7 cellular contexts compared by ENCODE assay signal in the genomic region with DNA sequence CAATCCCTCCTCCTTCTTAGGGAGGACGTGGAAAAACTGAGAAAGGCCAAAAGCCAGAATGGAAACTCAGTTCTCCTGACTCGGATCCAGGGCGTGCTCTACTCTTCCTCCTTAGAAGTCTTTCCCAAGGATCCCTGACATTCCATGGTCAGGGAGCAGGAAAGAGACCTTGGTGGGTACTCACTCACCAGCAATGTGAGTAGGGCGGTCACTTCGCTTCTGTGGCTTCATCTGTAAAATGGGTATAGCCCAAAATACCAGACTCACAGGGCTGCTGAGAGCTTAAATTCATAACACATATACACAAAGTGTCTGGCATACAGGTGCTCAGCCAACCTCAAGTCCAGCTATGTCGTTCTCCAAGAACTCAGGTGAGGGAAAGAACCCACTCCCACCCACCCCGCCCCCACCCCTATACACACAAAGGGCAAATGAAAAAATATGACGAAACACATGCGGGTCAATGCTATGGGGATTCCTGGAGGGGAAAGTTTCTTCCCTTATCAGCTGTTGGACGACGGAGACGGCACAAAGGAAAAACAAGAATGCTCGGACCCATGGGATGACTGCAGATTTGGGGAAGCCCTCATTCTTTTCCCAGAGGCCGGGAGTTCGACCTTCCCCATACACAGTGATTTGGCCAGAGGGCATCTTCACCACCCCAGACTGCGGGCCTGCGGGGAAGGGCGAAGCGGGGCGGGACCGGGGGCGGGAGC. TPM values are rescaled to one million over a fixed set of nuclear protein-coding genes. Genes with fewer than 3 reads are reported as not detected.
DNase-seq lines count a peak whose midpoint lies in the region; ATAC-seq and TF ChIP-seq lines count a peak whose summit lies in the region.

No MANE protein-coding gene starts in this region.

- H3K4me3 ChIP-seq in HEK293 (ENCODE audit: low read depth, low read length) (peak overlapping the region; percentile 73), hepatocyte (peak overlapping the region; percentile 93), spleen (peak overlapping the region; percentile 50 to 93 (median 71))

- peaks cover 9% of the 10 kb centered on the region for H3K27me3 Mint-ChIP-seq in WTC11 (ENCODE audit: low read depth)

- 48% methylated on average over 15 of the region's 22 CpGs for WGBS in hepatocyte (ENCODE audit: low lambda C conversion rate, missing lambda C conversion rate)
- WGBS in spleen, 5 donors: 25 to 38% (median 27%) methylated on average over 16 to 22 of the region's 22 CpGs

- no peak for TF ChIP-seq CTCF in HEK293 (tag by site-specific recombination; IDR thresholded peaks at IDR 0.05)
- no peak for TF ChIP-seq CTCF in WTC11 (IDR thresholded peaks at IDR 0.05)
- no peak for TF ChIP-seq CTCF in hepatocyte (IDR thresholded peaks at IDR 0.05; ENCODE audit: poor library complexity)
- no peak for TF ChIP-seq CTCF in spleen (IDR thresholded peaks at IDR 0.05 in 8 of 11, conservative IDR thresholded peaks at IDR 0.05 in 3 of 11)

- H2AFZ ChIP-seq in hepatocyte: peak overlapping the region; percentile 92

- POLR2A ChIA-PET in HEK293 (lab: Yijun Ruan, JAX): interaction anchor here (0.5 to 1.7 kb wide), 13 partner anchors 8 to 140 kb away, joined by 3 to 7 read pairs (median 3); a partner anchor contains a TSS
- POLR2A ChIA-PET in WTC11 (lab: Charles Lee): interaction anchor here (0.7 kb wide), 1 partner anchor 21 kb away, joined by 3 read pairs; no protein-coding TSS in a partner anchor

- no peaks in the 10 kb centered on the region for H3K79me2 ChIP-seq in hepatocyte

- H3K4me1 ChIP-seq in HEK293 (ENCODE audit: control insufficient read depth, insufficient read depth, low read length): peaks cover 5% of the 10 kb centered on the region; the same call in 1 of the 2 replicates
- peaks cover 5% of the 10 kb centered on the region for H3K4me1 ChIP-seq in hepatocyte (ENCODE audit: insufficient read depth)
- peaks cover 4 to 41% (median 27%) of the 10 kb centered on the region in 6 donors for H3K4me1 ChIP-seq in spleen

- intact Hi-C loops in spleen (cut with DNase I; ENCODE audit: low total_unique reads): no loop called here

- peak overlapping the region; percentile 93 for H3K4me2 ChIP-seq in hepatocyte

- H3K27ac ChIP-seq in HEK293 (ENCODE audit: extremely low read depth, low read depth, low read length): no peak overlapping the region
- H3K27ac ChIP-seq in hepatocyte: no peak overlapping the region
- H3K27ac ChIP-seq in spleen: peak overlapping the region in 4 of 8 donors; percentile 10 to 73 (median 52)

- H3K27me3 ChIP-seq in hepatocyte (no peaks in the 10 kb centered on the region), spleen (replicated peaks in 1 of 7) (peaks cover 0 to 23% (median 0%) of the 10 kb centered on the region in 7 donors)

- H3K36me3 Mint-ChIP-seq in WTC11: no peaks in the 10 kb centered on the region; the same call in 1 of the 2 replicates

- no peak for ATAC-seq in WTC11
- no peak for ATAC-seq in GM21717 (IDR thresholded peaks at IDR 0.05; ENCODE audit: unreplicated experiment)
- no peak for ATAC-seq in HG02973 (IDR thresholded peaks at IDR 0.05; ENCODE audit: unreplicated experiment)

- peaks cover 9% of the 10 kb centered on the region for H3K4me1 Mint-ChIP-seq in WTC11

- DNase-seq in WTC11 (ENCODE audit: low spot score): no peak
- no peak for DNase-seq in hepatocyte (ENCODE audit: low spot score)
- no peak for DNase-seq in spleen
- DNase-seq in foreskin melanocyte: no peak

- H3K9me2 ChIP-seq in hepatocyte (replicated peaks; ENCODE audit: insufficient read depth): no peaks in the 10 kb centered on the region

- CTCF ChIA-PET in HEK293 (lab: Yijun Ruan, JAX): interaction anchor here (0.7 to 1.5 kb wide), 5 partner anchors 8 to 255 kb away, joined by 3 to 6 read pairs (median 4); no protein-coding TSS in a partner anchor
- CTCF ChIA-PET in WTC11 (lab: Charles Lee): interaction anchor here (0.6 to 2.3 kb wide), 10 partner anchors 11 to 195 kb away, joined by 3 to 13 read pairs (median 6); a partner anchor contains a TSS

- H3K27ac Mint-ChIP-seq in WTC11: no peak overlapping the region

- no peaks in the 10 kb centered on the region for H3K9me3 Mint-ChIP-seq in WTC11

- peaks cover 0 to 33% of the 10 kb centered on the region in 2 experiments; a peak in 1 of 3 replicates for H3K36me3 ChIP-seq in HEK293 (ENCODE audit: control insufficient read depth in 2 of 2, insufficient read depth in 1 of 2, low read length in 2 of 2)
- no peaks in the 10 kb centered on the region for H3K36me3 ChIP-seq in hepatocyte (replicated peaks; ENCODE audit: insufficient read depth, low read depth)
- H3K36me3 ChIP-seq in spleen: peaks cover 0 to 28% (median 4%) of the 10 kb centered on the region in 6 donors

- no peaks in the 10 kb centered on the region for H4K20me1 ChIP-seq in hepatocyte (ENCODE audit: insufficient read depth, poor library complexity, severe bottlenecking)

- H3K9me3 ChIP-seq in HEK293 (ENCODE audit: control insufficient read depth, insufficient read depth, low read depth, low read length) (no peaks in the 10 kb centered on the region), hepatocyte (ENCODE audit: low read depth) (no peaks in the 10 kb centered on the region), spleen (no peaks in the 10 kb centered on the region)

- peak overlapping the region; percentile 74 for H3K4me3 Mint-ChIP-seq in WTC11

- no peak for TF ChIP-seq POLR2A in spleen (IDR thresholded peaks at IDR 0.05)

TF ChIP-seq in HEK293, 187 proteins besides CTCF, POLR2A, EP300 and RAD21 (continues in another document):
- no peak for TF ChIP-seq ZNF155 (tag by site-specific recombination; IDR thresholded peaks at IDR 0.05)
- no peak for TF ChIP-seq WT1 (tag by site-specific recombination; IDR thresholded peaks at IDR 0.05)
- no peak for TF ChIP-seq ZNF843 (tag by site-specific recombination; IDR thresholded peaks at IDR 0.05)
- no peak for TF ChIP-seq ZSCAN23 (tag by site-specific recombination; IDR thresholded peaks at IDR 0.05)
- TF ChIP-seq ZNF677 (tag by site-specific recombination; IDR thresholded peaks at IDR 0.05): no peak

TF ChIP-seq in WTC11, 78 proteins besides CTCF, POLR2A, EP300 and RAD21 (continues in another document):
- TF ChIP-seq RORB (CRISPR knock-in tag; IDR thresholded peaks at IDR 0.05) (no peak), PRRX2 (CRISPR knock-in tag; IDR thresholded peaks at IDR 0.05) (no peak), CREB1 (CRISPR knock-in tag; IDR thresholded peaks at IDR 0.05) (no peak), FOXP1 (CRISPR knock-in tag; IDR thresholded peaks at IDR 0.05; ENCODE audit: borderline replicate concordance) (no peak)
- TF ChIP-seq, protein P1, sequence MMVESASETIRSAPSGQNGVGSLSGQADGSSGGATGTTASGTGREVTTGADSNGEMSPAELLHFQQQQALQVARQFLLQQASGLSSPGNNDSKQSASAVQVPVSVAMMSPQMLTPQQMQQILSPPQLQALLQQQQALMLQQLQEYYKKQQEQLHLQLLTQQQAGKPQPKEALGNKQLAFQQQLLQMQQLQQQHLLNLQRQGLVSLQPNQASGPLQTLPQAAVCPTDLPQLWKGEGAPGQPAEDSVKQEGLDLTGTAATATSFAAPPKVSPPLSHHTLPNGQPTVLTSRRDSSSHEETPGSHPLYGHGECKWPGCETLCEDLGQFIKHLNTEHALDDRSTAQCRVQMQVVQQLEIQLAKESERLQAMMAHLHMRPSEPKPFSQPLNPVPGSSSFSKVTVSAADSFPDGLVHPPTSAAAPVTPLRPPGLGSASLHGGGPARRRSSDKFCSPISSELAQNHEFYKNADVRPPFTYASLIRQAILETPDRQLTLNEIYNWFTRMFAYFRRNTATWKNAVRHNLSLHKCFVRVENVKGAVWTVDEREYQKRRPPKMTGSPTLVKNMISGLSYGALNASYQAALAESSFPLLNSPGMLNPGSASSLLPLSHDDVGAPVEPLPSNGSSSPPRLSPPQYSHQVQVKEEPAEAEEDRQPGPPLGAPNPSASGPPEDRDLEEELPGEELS (CRISPR knock-in tag; IDR thresholded peaks at IDR 0.05): no peak
- TF ChIP-seq, protein P2, sequence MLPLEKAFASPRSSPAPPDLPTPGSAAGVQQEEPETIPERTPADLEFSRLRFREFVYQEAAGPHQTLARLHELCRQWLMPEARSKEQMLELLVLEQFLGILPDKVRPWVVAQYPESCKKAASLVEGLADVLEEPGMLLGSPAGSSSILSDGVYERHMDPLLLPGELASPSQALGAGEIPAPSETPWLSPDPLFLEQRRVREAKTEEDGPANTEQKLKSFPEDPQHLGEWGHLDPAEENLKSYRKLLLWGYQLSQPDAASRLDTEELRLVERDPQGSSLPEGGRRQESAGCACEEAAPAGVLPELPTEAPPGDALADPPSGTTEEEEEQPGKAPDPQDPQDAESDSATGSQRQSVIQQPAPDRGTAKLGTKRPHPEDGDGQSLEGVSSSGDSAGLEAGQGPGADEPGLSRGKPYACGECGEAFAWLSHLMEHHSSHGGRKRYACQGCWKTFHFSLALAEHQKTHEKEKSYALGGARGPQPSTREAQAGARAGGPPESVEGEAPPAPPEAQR (CRISPR knock-in tag; IDR thresholded peaks at IDR 0.05): no peak
- TF ChIP-seq, protein P3, sequence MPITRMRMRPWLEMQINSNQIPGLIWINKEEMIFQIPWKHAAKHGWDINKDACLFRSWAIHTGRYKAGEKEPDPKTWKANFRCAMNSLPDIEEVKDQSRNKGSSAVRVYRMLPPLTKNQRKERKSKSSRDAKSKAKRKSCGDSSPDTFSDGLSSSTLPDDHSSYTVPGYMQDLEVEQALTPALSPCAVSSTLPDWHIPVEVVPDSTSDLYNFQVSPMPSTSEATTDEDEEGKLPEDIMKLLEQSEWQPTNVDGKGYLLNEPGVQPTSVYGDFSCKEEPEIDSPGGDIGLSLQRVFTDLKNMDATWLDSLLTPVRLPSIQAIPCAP (CRISPR knock-in tag; IDR thresholded peaks at IDR 0.05): no peak

RNA-seq across cellular contexts. Expression of a gene that starts 0.5 kb away (rescaled TPM):
- 29.4 to 36.3 TPM (median 31.5 TPM) in 3 replicates for total RNA-seq in WTC11 (2021)
- 15.2 and 22.6 TPM in 2 replicates for total RNA-seq in hepatocyte
- polyA plus RNA-seq in hepatocyte: 25.4 and 33.4 TPM in 2 replicates
- 10 to 100 TPM; 13.5 to 21.5 (median 17.9) TPM for total RNA-seq in spleen
- 10 to 100 TPM; 10.7 to 27.5 (median 13.0) TPM for polyA plus RNA-seq in spleen

RNA-seq across cellular contexts. Expression of a gene that starts 31.5 kb away (rescaled TPM):
- total RNA-seq in WTC11 (2021): 86.6 to 101 TPM (median 98.7 TPM) in 3 replicates
- 136 and 156 TPM in 2 replicates for total RNA-seq in hepatocyte
- 179 and 193 TPM in 2 replicates for polyA plus RNA-seq in hepatocyte
- total RNA-seq in spleen: 10 to 100 TPM; 13.9 to 44.8 (median 20.6) TPM
- 10 to 100 TPM; 24.5 to 40.3 (median 37.5) TPM for polyA plus RNA-seq in spleen

RNA-seq across cellular contexts. Expression of a gene that starts 31.8 kb away (rescaled TPM):
- total RNA-seq in WTC11 (2021) (24.4 to 33.3 TPM (median 32.8 TPM) in 3 replicates), hepatocyte (111 and 114 TPM in 2 replicates), spleen (10 to 100 TPM; 10.3 to 27.1 (median 12.3) TPM)
- polyA plus RNA-seq in hepatocyte (47.0 and 50.2 TPM in 2 replicates), spleen (10 to 100 TPM; 10.8 to 21.0 (median 16.2) TPM)

RNA-seq across cellular contexts. Expression of a gene that starts 58.4 kb away (rescaled TPM):
- total RNA-seq in WTC11 (2021) (0.11 to 0.14 TPM in 2 of 3 replicates, not detected in the other), hepatocyte (43.3 and 49.8 TPM in 2 replicates), spleen (under 1 TPM in 2 of 7 donors, not detected in 5; 0.54 to 0.55 TPM)
- polyA plus RNA-seq in hepatocyte (21.3 and 34.4 TPM in 2 replicates), spleen (under 1 TPM; 0.09 to 0.28 (median 0.26) TPM)
